1 cellular context compared by ENCODE assay signal in genomic region chr4:21385706-21386105, GRCh38.
A peak's percentile ranks its signal among the peaks of the same experiment; 100 is the strongest.
TF ChIP-seq lines count a peak whose summit lies in the region.

No MANE protein-coding gene starts in this region.

TF ChIP-seq in HepG2, 621 proteins besides CTCF, POLR2A, EP300 and RAD21 (continued from another document):
- TF ChIP-seq ZBTB26 (CRISPR knock-in tag; IDR thresholded peaks at IDR 0.05; ENCODE audit: borderline replicate concordance) = no peak
- no peak for TF ChIP-seq ZNF7 (CRISPR knock-in tag; IDR thresholded peaks at IDR 0.05)
- TF ChIP-seq MAFF (IDR thresholded peaks at IDR 0.05; ENCODE audit: low read depth, low read length) = peak; percentile 61
